Comparison of ENCODE assay signal across 17 cellular contexts in genomic region chr12:127113945-127114344, GRCh38.
DNase-seq lines count a peak whose midpoint lies in the region; TF ChIP-seq lines count a peak whose summit lies in the region.
"Had no signal": no experiment of that assay in that cellular context is flagged by ENCODE, and none has a peak within 500 bp of the region (broad histone marks: within the 10 kb centered on the region; RNA-seq: fewer than 3 reads in every experiment).

No MANE protein-coding gene starts in this region.

- no peak overlapping the region for H3K27ac Mint-ChIP-seq in activated CD4-positive, alpha-beta T cell treated with anti-CD3 and anti-CD28 coated beads, Interleukin-2, amount 10 ng/mL, durations not matched to agents 24 days and 14 days
- H3K27ac Mint-ChIP-seq in endodermal cell: no peak overlapping the region
- H3K27ac Mint-ChIP-seq in neural progenitor cell: no peak overlapping the region
- H3K27ac Mint-ChIP-seq in chondrocyte (ENCODE audit: unreplicated experiment): no peak overlapping the region
- H3K27ac Mint-ChIP-seq: CD8-positive, alpha-beta memory T cell; IgD-negative memory B cell had no signal

- H3K36me3 ChIP-seq in NT2/D1 (ENCODE audit: insufficient read depth, insufficient read length, low read length): no peaks in the 10 kb centered on the region
- no peaks in the 10 kb centered on the region for H3K36me3 ChIP-seq in endodermal cell (ENCODE audit: control insufficient read depth, insufficient read depth, low read length)
- no peaks in the 10 kb centered on the region for H3K36me3 ChIP-seq in neural progenitor cell
- no peaks in the 10 kb centered on the region for H3K36me3 ChIP-seq in A673 (ENCODE audit: insufficient read depth, low read length, poor library complexity, severe bottlenecking)
- H3K36me3 ChIP-seq: BLaER1 had no signal

- H4K20me1 ChIP-seq in neural progenitor cell (ENCODE audit: low read depth): no peaks in the 10 kb centered on the region
- H4K20me1 ChIP-seq: BLaER1 had no signal

- H3K9ac ChIP-seq in NT2/D1 (ENCODE audit: insufficient read length, low read depth) (no peak overlapping the region), endodermal cell (ENCODE audit: extremely low read depth, low read length, poor library complexity, severe bottlenecking) (no peak overlapping the region), neural progenitor cell (no peak overlapping the region)
- H3K9ac ChIP-seq: BLaER1 had no signal

- H3K27me3 ChIP-seq in NT2/D1 (ENCODE audit: insufficient read depth, insufficient read length) (no peaks in the 10 kb centered on the region), endodermal cell (ENCODE audit: control insufficient read depth, insufficient read depth, low read length, poor library complexity, severe bottlenecking) (no peaks in the 10 kb centered on the region), neural progenitor cell (no peaks in the 10 kb centered on the region), A673 (replicated peaks; ENCODE audit: insufficient read depth, low read depth, low read length, poor library complexity) (no peaks in the 10 kb centered on the region)
- H3K27me3 ChIP-seq: BLaER1 had no signal

- H3K27ac ChIP-seq in endodermal cell (ENCODE audit: low read depth, low read length) (no peak overlapping the region), neural progenitor cell (no peak overlapping the region), A673 (ENCODE audit: low read depth, low read length, poor library complexity, severe bottlenecking) (no peak overlapping the region)
- H3K27ac ChIP-seq: 22Rv1, BLaER1, HL-60 had no signal

- H3K27me3 Mint-ChIP-seq in activated CD4-positive, alpha-beta T cell treated with anti-CD3 and anti-CD28 coated beads, Interleukin-2, amount 10 ng/mL, durations not matched to agents 24 days and 14 days: peaks cover 6% of the 10 kb centered on the region
- no peaks in the 10 kb centered on the region for H3K27me3 Mint-ChIP-seq in endodermal cell (ENCODE audit: insufficient read depth)
- H3K27me3 Mint-ChIP-seq in neural progenitor cell (ENCODE audit: insufficient read depth, low read depth): no peaks in the 10 kb centered on the region
- H3K27me3 Mint-ChIP-seq in chondrocyte (ENCODE audit: low read depth): peaks cover 33% of the 10 kb centered on the region
- H3K27me3 Mint-ChIP-seq: IgD-negative memory B cell had no signal

- H3K79me2 ChIP-seq in neural progenitor cell (ENCODE audit: low read depth): no peaks in the 10 kb centered on the region

- no peak overlapping the region for H3K4me3 Mint-ChIP-seq in activated CD4-positive, alpha-beta T cell treated with anti-CD3 and anti-CD28 coated beads, Interleukin-2, amount 10 ng/mL, durations not matched to agents 24 days and 14 days
- H3K4me3 Mint-ChIP-seq in endodermal cell (no peak overlapping the region), neural progenitor cell (no peak overlapping the region), chondrocyte (ENCODE audit: unreplicated experiment) (no peak overlapping the region)
- H3K4me3 Mint-ChIP-seq: CD8-positive, alpha-beta memory T cell; IgD-negative memory B cell had no signal

- POLR2A ChIA-PET in A673 (lab: Charles Lee; ENCODE audit: low non-redundant PET): no interaction called here

- H3K9me3 Mint-ChIP-seq in activated CD4-positive, alpha-beta T cell treated with anti-CD3 and anti-CD28 coated beads, Interleukin-2, amount 10 ng/mL, durations not matched to agents 24 days and 14 days: no peaks in the 10 kb centered on the region
- H3K9me3 Mint-ChIP-seq in endodermal cell: no peaks in the 10 kb centered on the region
- no peaks in the 10 kb centered on the region for H3K9me3 Mint-ChIP-seq in neural progenitor cell
- H3K9me3 Mint-ChIP-seq in chondrocyte (ENCODE audit: low read depth): no peaks in the 10 kb centered on the region
- H3K9me3 Mint-ChIP-seq: CD8-positive, alpha-beta memory T cell; IgD-negative memory B cell had no signal

- TF ChIP-seq CTCF in endodermal cell (conservative IDR thresholded peaks at IDR 0.05) (no peak), neural progenitor cell (IDR thresholded peaks at IDR 0.05) (no peak), A673 (conservative IDR thresholded peaks at IDR 0.05; ENCODE audit: low read depth, low read length) (no peak), chondrocyte (IDR thresholded peaks at IDR 0.05) (no peak)

- H3K4me1 Mint-ChIP-seq in activated CD4-positive, alpha-beta T cell treated with anti-CD3 and anti-CD28 coated beads, Interleukin-2, amount 10 ng/mL, durations not matched to agents 24 days and 14 days: no peaks in the 10 kb centered on the region
- peaks cover 5% of the 10 kb centered on the region for H3K4me1 Mint-ChIP-seq in endodermal cell
- peaks cover 8% of the 10 kb centered on the region for H3K4me1 Mint-ChIP-seq in neural progenitor cell
- no peaks in the 10 kb centered on the region for H3K4me1 Mint-ChIP-seq in chondrocyte (ENCODE audit: low read depth)
- H3K4me1 Mint-ChIP-seq: CD8-positive, alpha-beta memory T cell; IgD-negative memory B cell had no signal

- no peaks in the 10 kb centered on the region for H3F3A ChIP-seq in neural progenitor cell (ENCODE audit: low read depth)

- 20 to 64% methylated on average over 1 to 2 of the region's 2 CpGs for WGBS in endodermal cell (ENCODE audit: insufficient coverage in 1 of 2, insufficient read length in 1 of 2), 2 experiments

- intact Hi-C loops in activated CD4-positive, alpha-beta T cell treated with anti-CD3 and anti-CD28 coated beads, Interleukin-2, amount 10 ng/mL, durations not matched to agents 24 days and 14 days (cut with micrococcal nuclease): no loop called here
- intact Hi-C loops in A673 (cut with micrococcal nuclease; ENCODE audit: unreplicated experiment): no loop called here

- H3K9me3 ChIP-seq in NT2/D1 (ENCODE audit: insufficient read depth, low read length) (no peaks in the 10 kb centered on the region), endodermal cell (ENCODE audit: control insufficient read depth, low read length) (peaks cover 2% of the 10 kb centered on the region), neural progenitor cell (ENCODE audit: low read depth) (no peaks in the 10 kb centered on the region), A673 (ENCODE audit: low read depth, low read length, poor library complexity, severe bottlenecking) (no peaks in the 10 kb centered on the region)
- H3K9me3 ChIP-seq: BLaER1, Caco-2 had no signal

- H3K36me3 Mint-ChIP-seq in activated CD4-positive, alpha-beta T cell treated with anti-CD3 and anti-CD28 coated beads, Interleukin-2, amount 10 ng/mL, durations not matched to agents 24 days and 14 days (ENCODE audit: low read depth): no peaks in the 10 kb centered on the region
- H3K36me3 Mint-ChIP-seq in endodermal cell (ENCODE audit: low read depth) (no peaks in the 10 kb centered on the region), neural progenitor cell (no peaks in the 10 kb centered on the region), chondrocyte (ENCODE audit: low read depth) (no peaks in the 10 kb centered on the region)
- H3K36me3 Mint-ChIP-seq: CD8-positive, alpha-beta memory T cell; IgD-negative memory B cell had no signal

- no peaks in the 10 kb centered on the region for H3K4me1 ChIP-seq in NT2/D1 (ENCODE audit: insufficient read depth, insufficient read length)
- H3K4me1 ChIP-seq in endodermal cell (ENCODE audit: control insufficient read depth, insufficient read depth, low read length): no peaks in the 10 kb centered on the region
- H3K4me1 ChIP-seq in neural progenitor cell: peaks cover 15% of the 10 kb centered on the region
- H3K4me1 ChIP-seq in A673 (ENCODE audit: insufficient read depth, low read length, poor library complexity, severe bottlenecking): peaks cover 15% of the 10 kb centered on the region
- H3K4me1 ChIP-seq: BLaER1, Caco-2 had no signal

- peak; percentile 8 for DNase-seq in activated CD4-positive, alpha-beta T cell treated with anti-CD3 and anti-CD28 coated beads, Interleukin-2, amount 10 ng/mL, durations not matched to agents 24 days and 14 days
- DNase-seq in activated CD4-positive, alpha-beta T cell treated with anti-CD3 and anti-CD28 coated beads, Interleukin-2, amount 50 U/mL, for 48 hours: no peak
- peak; percentile 20 for DNase-seq in NT2/D1 (ENCODE audit: low read depth, low spot score)
- peak; percentile 67 for DNase-seq in endodermal cell
- peak; percentile 28 for DNase-seq in neural progenitor cell (ENCODE audit: low spot score)
- DNase-seq in activated CD4-positive, CD25-positive, alpha-beta regulatory T cell (lab: John Stamatoyannopoulos, UW): no peak
- no peak for DNase-seq in A673 (ENCODE audit: low spot score)
- DNase-seq in chondrocyte (ENCODE audit: low spot score): no peak
- DNase-seq: AML-193; Caco-2; CD8-positive, alpha-beta memory T cell; DND-41; GDM1 had no signal

- no TSS peak for BruUV-seq in A673 (replicated peaks; lab: Mats Ljungman, UMichigan)

- CTCF ChIA-PET in A673 (lab: Charles Lee): no interaction called here

- H3K4me3 ChIP-seq in NT2/D1 (ENCODE audit: insufficient read length, low read depth) (no peak overlapping the region), endodermal cell (ENCODE audit: low read length) (no peak overlapping the region), neural progenitor cell (no peak overlapping the region), A673 (ENCODE audit: low read depth, low read length, poor library complexity, severe bottlenecking) (no peak overlapping the region)
- H3K4me3 ChIP-seq: BLaER1 had no signal

- H3K4me2 ChIP-seq in neural progenitor cell: peak overlapping the region; percentile 13
- H3K4me2 ChIP-seq: BLaER1 had no signal

- peak overlapping the region; percentile 53 for H2AFZ ChIP-seq in neural progenitor cell (replicated peaks)

Comparison
In these comparisons a context has a peak if more than half of its experiments do, and no peak if none do; other contexts are left out.
1. DNase-seq: peak in activated CD4-positive, alpha-beta T cell treated with anti-CD3 and anti-CD28 coated beads, Interleukin-2, amount 10 ng/mL, durations not matched to agents 24 days and 14 days (single experiment), NT2/D1 (single experiment), endodermal cell (single experiment) and neural progenitor cell (single experiment); none in activated CD4-positive, alpha-beta T cell treated with anti-CD3 and anti-CD28 coated beads, Interleukin-2, amount 50 U/mL, for 48 hours (0 of 2), activated CD4-positive, CD25-positive, alpha-beta regulatory T cell (0 of 4), A673 (single experiment) and chondrocyte (single experiment).